8 cellular contexts compared by ENCODE assay signal in the genomic region with DNA sequence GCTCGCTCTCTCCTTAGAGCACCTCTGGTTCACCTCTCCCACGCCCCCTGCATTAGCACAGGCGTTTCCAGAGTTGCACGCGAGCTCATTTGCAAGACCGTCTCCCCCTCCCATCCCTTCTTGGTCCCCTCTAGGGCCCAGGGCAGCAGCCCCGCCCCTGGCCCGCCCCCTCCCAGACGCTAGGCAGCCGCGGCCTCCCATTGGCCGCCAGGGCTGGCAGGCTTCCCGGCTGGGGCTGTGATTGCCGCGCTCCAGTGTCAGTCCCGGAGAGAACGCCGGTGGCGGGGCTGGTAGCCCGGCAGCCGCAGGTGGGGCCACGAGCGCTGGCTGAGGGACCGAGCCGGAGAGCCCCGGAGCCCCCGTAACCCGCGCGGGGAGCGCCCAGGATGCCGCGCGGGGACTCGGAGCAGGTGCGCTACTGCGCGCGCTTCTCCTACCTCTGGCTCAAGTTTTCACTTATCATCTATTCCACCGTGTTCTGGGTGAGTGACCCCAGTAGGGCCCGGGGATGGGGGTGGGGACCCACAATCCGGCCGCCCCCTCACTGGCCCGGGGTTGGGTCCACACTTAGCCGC. TPM values are rescaled to one million over a fixed set of nuclear protein-coding genes. Genes with fewer than 3 reads are reported as not detected.
DNase-seq lines count a peak whose midpoint lies in the region; ATAC-seq and FAIRE-seq lines count a peak whose summit lies in the region.

Gene TSPAN15, plus strand, starts transcription at position 257 of the 575 bp plus-strand sequence. Its CDS starts 130 bp downstream, at position 387.

- no peaks in the 10 kb centered on the region for H3K9me3 Mint-ChIP-seq in activated CD4-positive, alpha-beta T cell treated with anti-CD3 and anti-CD28 coated beads, Interleukin-2, amount 10 ng/mL, durations not matched to agents 24 days and 14 days

- intact Hi-C loops in activated CD4-positive, alpha-beta T cell treated with anti-CD3 and anti-CD28 coated beads, Interleukin-2, amount 10 ng/mL, durations not matched to agents 24 days and 14 days (cut with micrococcal nuclease): no loop called here
- intact Hi-C loops in left colon (cut with DNase I, micrococcal nuclease): no loop called here

- peaks cover 14% of the 10 kb centered on the region for H3K27me3 Mint-ChIP-seq in activated CD4-positive, alpha-beta T cell treated with anti-CD3 and anti-CD28 coated beads, Interleukin-2, amount 10 ng/mL, durations not matched to agents 24 days and 14 days

- ATAC-seq in HG03066 (IDR thresholded peaks at IDR 0.05; ENCODE audit: low read depth, unreplicated experiment) (peak; percentile 80), left colon (peak; percentile 76), GM18870 (IDR thresholded peaks at IDR 0.05; ENCODE audit: unreplicated experiment) (no peak)

- H3K4me1 Mint-ChIP-seq in activated CD4-positive, alpha-beta T cell treated with anti-CD3 and anti-CD28 coated beads, Interleukin-2, amount 10 ng/mL, durations not matched to agents 24 days and 14 days: peaks cover 13% of the 10 kb centered on the region

- peak within 1 kb of the TSS; percentile 39 for H3K27ac ChIP-seq in cingulate gyrus (ENCODE audit: low read depth, low read length)

- FAIRE-seq in GM18507 (lab: Jason Lieb, UNC): peak; percentile 48

- H3K27ac Mint-ChIP-seq in activated CD4-positive, alpha-beta T cell treated with anti-CD3 and anti-CD28 coated beads, Interleukin-2, amount 10 ng/mL, durations not matched to agents 24 days and 14 days: peak within 1 kb of the TSS; percentile 60

- H3K36me3 Mint-ChIP-seq in activated CD4-positive, alpha-beta T cell treated with anti-CD3 and anti-CD28 coated beads, Interleukin-2, amount 10 ng/mL, durations not matched to agents 24 days and 14 days (ENCODE audit: low read depth): no peaks in the 10 kb centered on the region

- DNase-seq in GM18507 (ENCODE audit: extremely low spot score, insufficient read length, low read depth): peak; percentile 61
- peak; percentile 89 for DNase-seq in NCI-H345 (lab: John Stamatoyannopoulos, UW)
- DNase-seq in activated CD4-positive, alpha-beta T cell treated with anti-CD3 and anti-CD28 coated beads, Interleukin-2, amount 10 ng/mL, durations not matched to agents 24 days and 14 days: peak; percentile 94
- peak; percentile 94 to 95 for DNase-seq in left colon
- peak; percentile 58 to 60 for DNase-seq in stimulated activated CD4-positive, alpha-beta T cell treated with anti-CD3 and anti-CD28 coated beads, Interleukin-1b, Interleukin-23, amount 100 ng/mL, for 1 hour (ENCODE audit: low read depth in 2 of 2)

- H3K4me3 Mint-ChIP-seq in activated CD4-positive, alpha-beta T cell treated with anti-CD3 and anti-CD28 coated beads, Interleukin-2, amount 10 ng/mL, durations not matched to agents 24 days and 14 days: peak within 1 kb of the TSS; percentile 90

RNA-seq across cellular contexts. Expression of gene TSPAN15, which starts in this region (rescaled TPM):
- total RNA-seq in activated CD4-positive, alpha-beta T cell treated with anti-CD3 and anti-CD28 coated beads, Interleukin-2, amount 10 ng/mL, durations not matched to agents 24 days and 14 days: 1.6 and 1.9 TPM in 2 replicates
- 100 to 1,000 TPM; 142 to 145 TPM for total RNA-seq in left colon

Comparison
In these comparisons a context has a peak if more than half of its experiments do, and no peak if none do; other contexts are left out.
1. RNA of gene TSPAN15 (total RNA-seq): 142 to 145 TPM in left colon; 1.6 to 1.9 TPM in activated CD4-positive, alpha-beta T cell treated with anti-CD3 and anti-CD28 coated beads, Interleukin-2, amount 10 ng/mL, durations not matched to agents 24 days and 14 days; every median in the first group is over 10 times any median in the second.
2. Peak in every context shown above with its lines, with median percentiles within 50 percentile points of each other: DNase-seq.